ENCODE assay signal across 1 cellular context in genomic region chr21:14773777-14774345, GRCh38.
TF ChIP-seq lines count a peak whose summit lies in the region.

No MANE protein-coding gene starts in this region.

TF ChIP-seq in K562, 482 proteins besides CTCF, POLR2A, EP300 and RAD21 (continued from another document):
- TF ChIP-seq, protein P1, sequence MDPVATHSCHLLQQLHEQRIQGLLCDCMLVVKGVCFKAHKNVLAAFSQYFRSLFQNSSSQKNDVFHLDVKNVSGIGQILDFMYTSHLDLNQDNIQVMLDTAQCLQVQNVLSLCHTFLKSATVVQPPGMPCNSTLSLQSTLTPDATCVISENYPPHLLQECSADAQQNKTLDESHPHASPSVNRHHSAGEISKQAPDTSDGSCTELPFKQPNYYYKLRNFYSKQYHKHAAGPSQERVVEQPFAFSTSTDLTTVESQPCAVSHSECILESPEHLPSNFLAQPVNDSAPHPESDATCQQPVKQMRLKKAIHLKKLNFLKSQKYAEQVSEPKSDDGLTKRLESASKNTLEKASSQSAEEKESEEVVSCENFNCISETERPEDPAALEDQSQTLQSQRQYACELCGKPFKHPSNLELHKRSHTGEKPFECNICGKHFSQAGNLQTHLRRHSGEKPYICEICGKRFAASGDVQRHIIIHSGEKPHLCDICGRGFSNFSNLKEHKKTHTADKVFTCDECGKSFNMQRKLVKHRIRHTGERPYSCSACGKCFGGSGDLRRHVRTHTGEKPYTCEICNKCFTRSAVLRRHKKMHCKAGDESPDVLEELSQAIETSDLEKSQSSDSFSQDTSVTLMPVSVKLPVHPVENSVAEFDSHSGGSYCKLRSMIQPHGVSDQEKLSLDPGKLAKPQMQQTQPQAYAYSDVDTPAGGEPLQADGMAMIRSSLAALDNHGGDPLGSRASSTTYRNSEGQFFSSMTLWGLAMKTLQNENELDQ (CRISPR knock-in tag; IDR thresholded peaks at IDR 0.05; ENCODE audit: borderline replicate concordance): no peak
- TF ChIP-seq SOX6 (IDR thresholded peaks at IDR 0.05) (peak; percentile 27; the same call in 1 of the 2 replicates), SNRNP70 (optimal IDR thresholded peaks at IDR 0.05; ENCODE audit: low read depth, low read length) (no peak), CC2D1A (IDR thresholded peaks at IDR 0.05) (peak; percentile 75; the same call in 1 of the 2 replicates), RCOR1 (IDR thresholded peaks at IDR 0.05; ENCODE audit: borderline replicate concordance in 1 of 2, low read depth in 2 of 2, low read length in 2 of 2) (peak in 1 of 2 experiments; percentile 44; a peak in 1 of 4 replicates), JUND (IDR thresholded peaks at IDR 0.05; ENCODE audit: borderline replicate concordance, low read depth, low read length) (peak; percentile 42), JUND (tag; IDR thresholded peaks at IDR 0.05; ENCODE audit: borderline replicate concordance, low read depth, low read length) (no peak; the same call in 2 of the 3 replicates), SMC3 (conservative IDR thresholded peaks at IDR 0.05; ENCODE audit: insufficient read depth, low read depth, low read length) (peak; percentile 88), RBBP5 (IDR thresholded peaks at IDR 0.05; ENCODE audit: borderline replicate concordance, insufficient read depth, low read length, poor library complexity, severe bottlenecking) (no peak), ARID2 (IDR thresholded peaks at IDR 0.05) (0 out of 2 replicates have a peak, but pooled peaks have one; percentile 51), HMGXB4 (CRISPR knock-in tag; IDR thresholded peaks at IDR 0.05) (no peak), TBL1XR1 (IDR thresholded peaks at IDR 0.05; ENCODE audit: low read length in 2 of 2) (0 out of 4 replicates have a peak, but pooled peaks of 1 of the 2 experiments have one; percentile 66), ZNF174 (CRISPR knock-in tag; IDR thresholded peaks at IDR 0.05) (no peak)
- TF ChIP-seq, protein P2, sequence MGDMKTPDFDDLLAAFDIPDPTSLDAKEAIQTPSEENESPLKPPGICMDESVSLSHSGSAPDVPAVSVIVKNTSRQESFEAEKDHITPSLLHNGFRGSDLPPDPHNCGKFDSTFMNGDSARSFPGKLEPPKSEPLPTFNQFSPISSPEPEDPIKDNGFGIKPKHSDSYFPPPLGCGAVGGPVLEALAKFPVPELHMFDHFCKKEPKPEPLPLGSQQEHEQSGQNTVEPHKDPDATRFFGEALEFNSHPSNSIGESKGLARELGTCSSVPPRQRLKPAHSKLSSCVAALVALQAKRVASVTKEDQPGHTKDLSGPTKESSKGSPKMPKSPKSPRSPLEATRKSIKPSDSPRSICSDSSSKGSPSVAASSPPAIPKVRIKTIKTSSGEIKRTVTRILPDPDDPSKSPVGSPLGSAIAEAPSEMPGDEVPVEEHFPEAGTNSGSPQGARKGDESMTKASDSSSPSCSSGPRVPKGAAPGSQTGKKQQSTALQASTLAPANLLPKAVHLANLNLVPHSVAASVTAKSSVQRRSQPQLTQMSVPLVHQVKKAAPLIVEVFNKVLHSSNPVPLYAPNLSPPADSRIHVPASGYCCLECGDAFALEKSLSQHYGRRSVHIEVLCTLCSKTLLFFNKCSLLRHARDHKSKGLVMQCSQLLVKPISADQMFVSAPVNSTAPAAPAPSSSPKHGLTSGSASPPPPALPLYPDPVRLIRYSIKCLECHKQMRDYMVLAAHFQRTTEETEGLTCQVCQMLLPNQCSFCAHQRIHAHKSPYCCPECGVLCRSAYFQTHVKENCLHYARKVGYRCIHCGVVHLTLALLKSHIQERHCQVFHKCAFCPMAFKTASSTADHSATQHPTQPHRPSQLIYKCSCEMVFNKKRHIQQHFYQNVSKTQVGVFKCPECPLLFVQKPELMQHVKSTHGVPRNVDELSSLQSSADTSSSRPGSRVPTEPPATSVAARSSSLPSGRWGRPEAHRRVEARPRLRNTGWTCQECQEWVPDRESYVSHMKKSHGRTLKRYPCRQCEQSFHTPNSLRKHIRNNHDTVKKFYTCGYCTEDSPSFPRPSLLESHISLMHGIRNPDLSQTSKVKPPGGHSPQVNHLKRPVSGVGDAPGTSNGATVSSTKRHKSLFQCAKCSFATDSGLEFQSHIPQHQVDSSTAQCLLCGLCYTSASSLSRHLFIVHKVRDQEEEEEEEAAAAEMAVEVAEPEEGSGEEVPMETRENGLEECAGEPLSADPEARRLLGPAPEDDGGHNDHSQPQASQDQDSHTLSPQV (IDR thresholded peaks at IDR 0.05): 0 out of 2 replicates have a peak, but pooled peaks have one; percentile 31
